Comparison of ENCODE assay signal across 14 cellular contexts in genomic region chr12:53474819-53475218, GRCh38. TPM values are rescaled to one million over a fixed set of nuclear protein-coding genes. Genes with fewer than 3 reads are reported as not detected.
DNase-seq lines count a peak whose midpoint lies in the region; ATAC-seq and TF ChIP-seq lines count a peak whose summit lies in the region.
"Had no signal": no experiment of that assay in that cellular context is flagged by ENCODE, and none has a peak within 500 bp of the region (broad histone marks: within the 10 kb centered on the region; RNA-seq: fewer than 3 reads in every experiment).

No MANE protein-coding gene starts in this region.

- no peaks in the 10 kb centered on the region for H3K27me3 ChIP-seq in Panc1 (ENCODE audit: control insufficient read depth, insufficient read depth, low read length)
- no peaks in the 10 kb centered on the region for H3K27me3 ChIP-seq in ectodermal cell (ENCODE audit: control insufficient read depth, insufficient read depth, low read length, poor library complexity, severe bottlenecking)
- H3K27me3 ChIP-seq in smooth muscle cell (ENCODE audit: low read depth), result no peaks in the 10 kb centered on the region
- no peaks in the 10 kb centered on the region for H3K27me3 ChIP-seq in Peyer's patch

- H4K20me1 ChIP-seq in smooth muscle cell (ENCODE audit: low read depth), result peaks cover 99% of the 10 kb centered on the region

- H3K27me3 Mint-ChIP-seq in activated CD4-positive, alpha-beta T cell treated with anti-CD3 and anti-CD28 coated beads for 36 hours, result no peaks in the 10 kb centered on the region

- no peak overlapping the region for H3K9ac ChIP-seq in smooth muscle cell (ENCODE audit: low read depth)

- H3K9me3 Mint-ChIP-seq in activated CD4-positive, alpha-beta T cell treated with anti-CD3 and anti-CD28 coated beads for 36 hours (ENCODE audit: low read depth), result no peaks in the 10 kb centered on the region

- peak overlapping the region; percentile 6 for H3K4me3 Mint-ChIP-seq in activated CD4-positive, alpha-beta T cell treated with anti-CD3 and anti-CD28 coated beads for 36 hours

- intact Hi-C loops in activated CD4-positive, alpha-beta T cell treated with anti-CD3 and anti-CD28 coated beads for 36 hours (cut with DNase I, micrococcal nuclease), result loop anchor here in 1 of 2 experiments (2.0 kb wide), 1 partner anchor 20 kb away; no protein-coding TSS in a partner anchor
- intact Hi-C loops in Panc1 (cut with micrococcal nuclease; ENCODE audit: unreplicated experiment), result no loop called here

- TF ChIP-seq POLR2A in Peyer's patch (IDR thresholded peaks at IDR 0.05), result no peak

- H3K4me3 ChIP-seq in Panc1 (ENCODE audit: low read depth in 2 of 2, low read length in 2 of 2) (no peak overlapping the region), ectodermal cell (ENCODE audit: insufficient read depth, low read depth, low read length) (no peak overlapping the region), smooth muscle cell (no peak overlapping the region), Peyer's patch (no peak overlapping the region)

- peak overlapping the region; percentile 85 for H3K27ac Mint-ChIP-seq in activated CD4-positive, alpha-beta T cell treated with anti-CD3 and anti-CD28 coated beads for 36 hours

- H3K4me1 Mint-ChIP-seq in activated CD4-positive, alpha-beta T cell treated with anti-CD3 and anti-CD28 coated beads for 36 hours, result peaks cover 55% of the 10 kb centered on the region

- H2AFZ ChIP-seq in smooth muscle cell (ENCODE audit: low read depth), result no peak overlapping the region

- H3K9me3 ChIP-seq in Panc1 (ENCODE audit: control insufficient read depth, insufficient read depth, low read depth, low read length) (no peaks in the 10 kb centered on the region), ectodermal cell (ENCODE audit: control insufficient read depth, low read length) (no peaks in the 10 kb centered on the region), smooth muscle cell (replicated peaks; ENCODE audit: low read depth) (no peaks in the 10 kb centered on the region), Peyer's patch (no peaks in the 10 kb centered on the region)

- CTCF ChIA-PET in activated CD4-positive, alpha-beta T cell treated with anti-CD3 and anti-CD28 coated beads for 36 hours (lab: Charles Lee), result interaction anchor here (0.6 to 4.9 kb wide), 13 partner anchors 9 to 154 kb away, joined by 3 to 32 read pairs (median 6); partner anchors contain the start of genes AAAS and NPFF
- CTCF ChIA-PET in Panc1 (lab: Charles Lee), result no interaction called here

- H3K79me2 ChIP-seq in smooth muscle cell (ENCODE audit: low read depth), result peaks cover 75% of the 10 kb centered on the region

- H3K4me2 ChIP-seq in smooth muscle cell, result no peak overlapping the region

- H3K4me1 ChIP-seq in Panc1 (ENCODE audit: control insufficient read depth, insufficient read depth, low read length) (peaks cover 12% of the 10 kb centered on the region), ectodermal cell (ENCODE audit: control insufficient read depth, insufficient read depth, low read length) (peaks cover 13% of the 10 kb centered on the region), smooth muscle cell (ENCODE audit: low read depth) (peaks cover 15% of the 10 kb centered on the region), Peyer's patch (peaks cover 0 to 5% (median 0%) of the 10 kb centered on the region in 4 donors)

- ATAC-seq in activated CD4-positive, alpha-beta T cell treated with anti-CD3 and anti-CD28 coated beads for 36 hours, result no peak
- no peak for ATAC-seq in Panc1

- peaks cover 73% of the 10 kb centered on the region for H3K36me3 ChIP-seq in Panc1 (ENCODE audit: control insufficient read depth, insufficient read depth, low read length)
- H3K36me3 ChIP-seq in ectodermal cell (ENCODE audit: control insufficient read depth, insufficient read depth, low read length), result peaks cover 75% of the 10 kb centered on the region
- H3K36me3 ChIP-seq in smooth muscle cell (ENCODE audit: low read depth), result peaks cover 30% of the 10 kb centered on the region
- H3K36me3 ChIP-seq in Peyer's patch, result peaks cover 0 to 99% (median 0%) of the 10 kb centered on the region in 3 donors

- POLR2A ChIA-PET in activated CD4-positive, alpha-beta T cell treated with anti-CD3 and anti-CD28 coated beads for 36 hours (lab: Charles Lee), result interaction anchor here (0.6 to 4.7 kb wide), 7 partner anchors 8 to 130 kb away, joined by 3 to 36 read pairs (median 8); partner anchors contain the start of genes SP1 and TARBP2
- POLR2A ChIA-PET in Panc1 (lab: Charles Lee), result no interaction called here

- H3K36me3 Mint-ChIP-seq in activated CD4-positive, alpha-beta T cell treated with anti-CD3 and anti-CD28 coated beads for 36 hours (ENCODE audit: low read depth), result peaks cover 78% of the 10 kb centered on the region

- no TSS peak for BruUV-seq in Panc1 (replicated peaks; lab: Mats Ljungman, UMichigan)

- H3F3A ChIP-seq in smooth muscle cell (ENCODE audit: low read depth), result peaks cover 74% of the 10 kb centered on the region

- DNase-seq in activated CD4-positive, alpha-beta T cell treated with anti-CD3 and anti-CD28 coated beads for 36 hours, result peak; percentile 6
- DNase-seq in activated CD4-positive, alpha-beta T cell treated with anti-CD3 and anti-CD28 coated beads, Interleukin-2, amount 50 U/mL, for 1 hour, result no peak
- DNase-seq in Panc1 (ENCODE audit: low read depth, low spot score) (no peak), smooth muscle cell (lab: John Stamatoyannopoulos, UW; ENCODE audit: unreplicated experiment) (no peak), Peyer's patch (no peak), NCI-H2029 (lab: John Stamatoyannopoulos, UW) (no peak), NCI-H2081 (lab: John Stamatoyannopoulos, UW) (no peak)
- DNase-seq: aorta; DMS153; KBM-7; mesendoderm; NCI-H2029 treated with DMSO at 0.1 percent for 48 hours; stimulated activated CD4-positive, alpha-beta T cell treated with anti-CD3 and anti-CD28 coated beads, Interleukin-4, amount 100 ng/mL, for 24 hours had no signal

- in situ Hi-C loops in Panc1 (cut with HindIII; ENCODE audit: low pct_unique_long_range_greater_than_20kb, low sequenced_read_pairs), result no loop called here

- TF ChIP-seq CTCF in Panc1 (IDR thresholded peaks at IDR 0.05) (no peak), smooth muscle cell (IDR thresholded peaks at IDR 0.05; ENCODE audit: borderline replicate concordance, insufficient read depth, poor library complexity, severe bottlenecking) (no peak), Peyer's patch (IDR thresholded peaks at IDR 0.05) (no peak)

- WGBS in ectodermal cell, 2 experiments, result 91 to 94% methylated on average over 13 of the region's 13 CpGs
- WGBS in smooth muscle cell (ENCODE audit: low lambda C conversion rate), result 92% methylated on average over 13 of the region's 13 CpGs

- 0 out of 2 replicates have a peak overlapping the region, but pooled peaks have one; percentile 30 for H3K27ac ChIP-seq in Panc1 (ENCODE audit: low read length)
- peak overlapping the region; percentile 13 for H3K27ac ChIP-seq in ectodermal cell (ENCODE audit: insufficient read depth, low read depth, low read length, poor library complexity, severe bottlenecking)
- peak overlapping the region; percentile 30 for H3K27ac ChIP-seq in smooth muscle cell (ENCODE audit: low read depth)
- no peak overlapping the region for H3K27ac ChIP-seq in Peyer's patch

RNA-seq across cellular contexts. Expression of gene PCBP2, which starts 22.9 kb away (rescaled TPM):
- total RNA-seq in activated CD4-positive, alpha-beta T cell treated with anti-CD3 and anti-CD28 coated beads for 36 hours, result 100 to 1,000 TPM; 881 to 999 TPM
- 836 TPM for total RNA-seq in Panc1 (2021; ENCODE audit: unreplicated experiment)
- 703 TPM for polyA plus RNA-seq in Panc1 (2012; ENCODE audit: insufficient read length)
- polyA plus RNA-seq in ectodermal cell (2013, experiment 1 of 4), result 1,275 TPM
- polyA plus RNA-seq in ectodermal cell (2013, experiment 2 of 4), result 1,285 TPM
- 933 TPM for polyA plus RNA-seq in ectodermal cell (2013, experiment 3 of 4)
- 1,049 TPM for polyA plus RNA-seq in ectodermal cell (2013, experiment 4 of 4)
- 229 and 306 TPM in 2 replicates for total RNA-seq in smooth muscle cell
- 90.8 and 128 TPM in 2 replicates for polyA plus RNA-seq in smooth muscle cell
- total RNA-seq in Peyer's patch, result 100 to 1,000 TPM; 384 to 549 (median 500) TPM

RNA-seq across cellular contexts. Expression of gene MAP3K12, which starts 24.4 kb away (rescaled TPM):
- total RNA-seq in activated CD4-positive, alpha-beta T cell treated with anti-CD3 and anti-CD28 coated beads for 36 hours, result 10 to 100 TPM; 12.6 to 13.8 TPM
- total RNA-seq in Panc1 (2021; ENCODE audit: unreplicated experiment) (32.2 TPM), smooth muscle cell (11.9 and 34.6 TPM in 2 replicates), Peyer's patch (10 to 100 TPM in 3 of 4 donors, 1 to 10 TPM in 1; 6.5 to 44.6 (median 11.6) TPM)
- 43.9 TPM for polyA plus RNA-seq in Panc1 (2012; ENCODE audit: insufficient read length)
- 37.2 TPM for polyA plus RNA-seq in ectodermal cell (2013, experiment 1 of 4)
- polyA plus RNA-seq in ectodermal cell (2013, experiment 2 of 4), result 47.8 TPM
- 30.2 TPM for polyA plus RNA-seq in ectodermal cell (2013, experiment 3 of 4)
- 44.4 TPM for polyA plus RNA-seq in ectodermal cell (2013, experiment 4 of 4)
- 15.1 and 25.3 TPM in 2 replicates for polyA plus RNA-seq in smooth muscle cell

RNA-seq across cellular contexts. Expression of gene TARBP2, which starts 26.3 kb away (rescaled TPM):
- total RNA-seq in activated CD4-positive, alpha-beta T cell treated with anti-CD3 and anti-CD28 coated beads for 36 hours, result 10 to 100 TPM; 28.3 to 30.2 TPM
- total RNA-seq in Panc1 (2021; ENCODE audit: unreplicated experiment) (67.3 TPM), smooth muscle cell (21.3 and 31.8 TPM in 2 replicates), Peyer's patch (10 to 100 TPM; 25.7 to 30.3 (median 27.2) TPM)
- polyA plus RNA-seq in Panc1 (2012; ENCODE audit: insufficient read length), result 60.6 TPM
- 69.3 TPM for polyA plus RNA-seq in ectodermal cell (2013, experiment 1 of 4)
- 75.1 TPM for polyA plus RNA-seq in ectodermal cell (2013, experiment 2 of 4)
- 57.8 TPM for polyA plus RNA-seq in ectodermal cell (2013, experiment 3 of 4)
- 67.6 TPM for polyA plus RNA-seq in ectodermal cell (2013, experiment 4 of 4)
- 47.5 and 60.3 TPM in 2 replicates for polyA plus RNA-seq in smooth muscle cell

RNA-seq across cellular contexts. Expression of gene NPFF, which starts 32.5 kb away (rescaled TPM):
- not detected for total RNA-seq in activated CD4-positive, alpha-beta T cell treated with anti-CD3 and anti-CD28 coated beads for 36 hours
- total RNA-seq in Panc1 (2021; ENCODE audit: unreplicated experiment), result not detected
- not detected for polyA plus RNA-seq in Panc1 (2012; ENCODE audit: insufficient read length)
- polyA plus RNA-seq in ectodermal cell (2013, experiment 1 of 4), result not detected
- polyA plus RNA-seq in ectodermal cell (2013, experiment 2 of 4), result not detected
- polyA plus RNA-seq in ectodermal cell (2013, experiment 3 of 4), result 0.91 TPM
- polyA plus RNA-seq in ectodermal cell (2013, experiment 4 of 4), result not detected
- not detected in 2 replicates for total RNA-seq in smooth muscle cell
- polyA plus RNA-seq in smooth muscle cell, result 0.38 and 2.6 TPM in 2 replicates
- not detected for total RNA-seq in Peyer's patch
- total RNA-seq: aorta had no signal

RNA-seq across cellular contexts. Expression of gene PRR13, which starts 33.3 kb away (rescaled TPM):
- 100 to 1,000 TPM; 250 to 266 TPM for total RNA-seq in activated CD4-positive, alpha-beta T cell treated with anti-CD3 and anti-CD28 coated beads for 36 hours
- total RNA-seq in Panc1 (2021; ENCODE audit: unreplicated experiment) (454 TPM), smooth muscle cell (45.7 and 65.3 TPM in 2 replicates), Peyer's patch (100 to 1,000 TPM; 160 to 541 (median 423) TPM)
- polyA plus RNA-seq in Panc1 (2012; ENCODE audit: insufficient read length), result 425 TPM
- polyA plus RNA-seq in ectodermal cell (2013, experiment 1 of 4), result 92.2 TPM
- polyA plus RNA-seq in ectodermal cell (2013, experiment 2 of 4), result 99.3 TPM
- 75.8 TPM for polyA plus RNA-seq in ectodermal cell (2013, experiment 3 of 4)
- polyA plus RNA-seq in ectodermal cell (2013, experiment 4 of 4), result 91.5 TPM
- polyA plus RNA-seq in smooth muscle cell, result 176 and 181 TPM in 2 replicates

Comparison
In these comparisons a context has a peak if more than half of its experiments do, and no peak if none do; other contexts are left out.
1. H3K27ac ChIP-seq: peak in Panc1 (single experiment), ectodermal cell (single experiment) and smooth muscle cell (single experiment); none in Peyer's patch (0 of 4).